ENCODE assay signal across 9 cellular contexts in the genomic region with DNA sequence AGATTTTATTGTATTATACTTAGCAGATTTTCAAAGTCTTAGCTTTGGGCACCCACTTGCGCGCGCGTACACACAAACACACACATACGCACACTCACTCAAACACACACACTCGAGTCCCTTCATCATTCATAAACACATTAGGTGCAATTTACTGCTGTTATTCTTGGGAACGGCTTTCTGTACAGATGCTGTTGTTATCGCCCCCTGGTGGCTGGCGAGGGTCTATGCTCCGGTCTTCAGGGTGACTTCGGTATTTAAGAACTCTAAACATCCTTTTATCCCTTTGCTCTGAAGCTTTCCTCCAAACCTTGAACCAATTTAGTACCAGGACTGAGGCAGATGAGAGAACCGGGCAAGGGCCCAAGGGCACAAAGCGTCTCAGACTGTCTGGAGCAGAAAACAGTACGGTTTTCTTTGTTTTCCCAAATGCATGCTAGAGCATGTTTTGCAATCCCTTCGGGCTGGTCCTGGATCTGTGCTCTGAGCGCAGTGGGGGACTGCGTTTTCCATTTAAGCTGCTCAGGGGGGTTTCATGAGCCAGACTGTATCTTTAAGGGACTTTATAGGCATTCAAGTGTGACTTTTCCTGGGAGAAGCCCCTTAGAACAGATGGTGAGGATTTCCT. TPM values are rescaled to one million over a fixed set of nuclear protein-coding genes. Genes with fewer than 3 reads are reported as not detected.
DNase-seq lines count a peak whose midpoint lies in the region; ATAC-seq and TF ChIP-seq lines count a peak whose summit lies in the region.
"Had no signal": no experiment of that assay in that cellular context is flagged by ENCODE, and none has a peak within 500 bp of the region (broad histone marks: within the 10 kb centered on the region; RNA-seq: fewer than 3 reads in every experiment).

No MANE protein-coding gene starts in this region.

- H3K4me1 Mint-ChIP-seq in activated T-cell treated with anti-CD3 and anti-CD28 coated beads, Interleukin-2, amount 50 U/mL, for 72 hours (ENCODE audit: low read depth), result peaks cover 13% of the 10 kb centered on the region
- peaks cover 36% of the 10 kb centered on the region for H3K4me1 Mint-ChIP-seq in osteocyte (ENCODE audit: unreplicated experiment)

- no peaks in the 10 kb centered on the region for H4K20me1 ChIP-seq in OCI-LY3 (ENCODE audit: insufficient read depth, low read length)

- no peaks in the 10 kb centered on the region for H3K79me2 ChIP-seq in OCI-LY3 (ENCODE audit: low read length)

- H3K9me3 Mint-ChIP-seq in activated T-cell treated with anti-CD3 and anti-CD28 coated beads, Interleukin-2, amount 50 U/mL, for 72 hours, result no peaks in the 10 kb centered on the region
- H3K9me3 Mint-ChIP-seq in osteocyte (ENCODE audit: unreplicated experiment), result no peaks in the 10 kb centered on the region
- H3K9me3 Mint-ChIP-seq: activated naive CD4-positive, alpha-beta T cell treated with anti-CD3 and anti-CD28 coated beads, Interleukin-2, amount 50 U/mL, for 72 hours had no signal

- no peak overlapping the region for H3K27ac ChIP-seq in OCI-LY3 (ENCODE audit: low read length)
- peak overlapping the region in 2 of 4 donors; percentile 89 to 90 for H3K27ac ChIP-seq in gastroesophageal sphincter
- no peak overlapping the region for H3K27ac ChIP-seq in aorta (ENCODE audit: low read depth in 1 of 2, low read length in 2 of 2)

- no peak overlapping the region for H3K4me2 ChIP-seq in OCI-LY3 (ENCODE audit: low read length)

- no peak overlapping the region for H2AFZ ChIP-seq in OCI-LY3 (ENCODE audit: low read depth, low read length)

- H3K4me1 ChIP-seq in OCI-LY3 (ENCODE audit: low read length) (no peaks in the 10 kb centered on the region), gastroesophageal sphincter (peaks cover 0 to 51% (median 6%) of the 10 kb centered on the region in 3 donors), aorta (ENCODE audit: control insufficient read depth in 1 of 2, insufficient read depth in 2 of 2, low read length in 2 of 2) (peaks cover 0 to 4% of the 10 kb centered on the region in 2 donors)

- peak; percentile 86 for ATAC-seq in GM19328 (IDR thresholded peaks at IDR 0.05; ENCODE audit: unreplicated experiment)
- ATAC-seq in activated T-cell treated with anti-CD3 and anti-CD28 coated beads, Interleukin-2, amount 50 U/mL, for 72 hours (replicated peaks in 1 of 2), result peak; percentile 48 to 50
- ATAC-seq in gastroesophageal sphincter, result peak; percentile 29
- ATAC-seq in aorta (ENCODE audit: low FRiP score), result peak; percentile 64

- no peak for TF ChIP-seq POLR2A in gastroesophageal sphincter (IDR thresholded peaks at IDR 0.05)

- H3K27me3 Mint-ChIP-seq in activated T-cell treated with anti-CD3 and anti-CD28 coated beads, Interleukin-2, amount 50 U/mL, for 72 hours (ENCODE audit: low read depth), result peaks cover 57% of the 10 kb centered on the region
- peaks cover 22% of the 10 kb centered on the region for H3K27me3 Mint-ChIP-seq in osteocyte (ENCODE audit: unreplicated experiment)

- intact Hi-C loops in aorta (cut with DNase I), result loop anchor here (2.0 to 10.0 kb wide), 7 partner anchors 242 to 620 kb away; partner anchors contain the start of gene SPDL1 (in 1 of the 2)

- TF ChIP-seq CTCF in OCI-LY3 (IDR thresholded peaks at IDR 0.05; ENCODE audit: low read depth, low read length) (peak; percentile 93), gastroesophageal sphincter (IDR thresholded peaks at IDR 0.05) (peak; percentile 89 to 95 (median 92)), osteocyte (IDR thresholded peaks at IDR 0.05) (peak; percentile 95)

- no peaks in the 10 kb centered on the region for H3K36me3 ChIP-seq in OCI-LY3 (replicated peaks; ENCODE audit: low read depth, low read length)
- no peaks in the 10 kb centered on the region for H3K36me3 ChIP-seq in gastroesophageal sphincter
- H3K36me3 ChIP-seq in aorta (ENCODE audit: control insufficient read depth in 1 of 2, insufficient read depth in 2 of 2, low read length in 1 of 2), result no peaks in the 10 kb centered on the region

- H3K27ac Mint-ChIP-seq in activated T-cell treated with anti-CD3 and anti-CD28 coated beads, Interleukin-2, amount 50 U/mL, for 72 hours, result no peak overlapping the region
- H3K27ac Mint-ChIP-seq in osteocyte (ENCODE audit: unreplicated experiment), result no peak overlapping the region
- H3K27ac Mint-ChIP-seq: activated naive CD4-positive, alpha-beta T cell treated with anti-CD3 and anti-CD28 coated beads, Interleukin-2, amount 50 U/mL, for 72 hours had no signal

- H3K36me3 Mint-ChIP-seq in activated T-cell treated with anti-CD3 and anti-CD28 coated beads, Interleukin-2, amount 50 U/mL, for 72 hours (ENCODE audit: insufficient read depth in 2 of 2), result peaks cover 0 to 3% of the 10 kb centered on the region in 2 donors
- peaks cover 3% of the 10 kb centered on the region for H3K36me3 Mint-ChIP-seq in osteocyte (ENCODE audit: unreplicated experiment)
- H3K36me3 Mint-ChIP-seq: activated naive CD4-positive, alpha-beta T cell treated with anti-CD3 and anti-CD28 coated beads, Interleukin-2, amount 50 U/mL, for 72 hours had no signal

- H3K9me3 ChIP-seq in OCI-LY3 (ENCODE audit: insufficient read depth, low read length) (no peaks in the 10 kb centered on the region), gastroesophageal sphincter (no peaks in the 10 kb centered on the region), aorta (ENCODE audit: control insufficient read depth, low read length) (no peaks in the 10 kb centered on the region)

- H3K27me3 ChIP-seq in OCI-LY3 (ENCODE audit: low read depth, low read length) (peaks cover 39% of the 10 kb centered on the region), gastroesophageal sphincter (peaks cover 32% of the 10 kb centered on the region), aorta (ENCODE audit: control insufficient read depth in 1 of 2, insufficient read depth in 2 of 2, low read length in 1 of 2) (peaks cover 0 to 1% of the 10 kb centered on the region in 2 donors)

- 10 to 16% methylated on average over 15 to 17 of the region's 17 CpGs for WGBS in gastroesophageal sphincter (ENCODE audit: low coverage in 1 of 2), 2 donors
- 9 to 10% methylated on average over 17 of the region's 17 CpGs for WGBS in aorta, 2 donors

- TF ChIP-seq EP300 in gastroesophageal sphincter (IDR thresholded peaks at IDR 0.05), result no peak

- no peak overlapping the region for H3K4me3 ChIP-seq in OCI-LY3 (ENCODE audit: low read length)
- no peak overlapping the region for H3K4me3 ChIP-seq in gastroesophageal sphincter
- H3K4me3 ChIP-seq in aorta (ENCODE audit: low read length in 2 of 2), result no peak overlapping the region

- DNase-seq in COR-L47 (lab: John Stamatoyannopoulos, UW), result peak; percentile 46
- peak; percentile 59 for DNase-seq in HK-2 (ENCODE audit: unreplicated experiment)
- peak; percentile 65 to 71 for DNase-seq in activated T-cell treated with anti-CD3 and anti-CD28 coated beads, Interleukin-2, amount 50 U/mL, for 72 hours
- peak; percentile 90 for DNase-seq in osteocyte (ENCODE audit: extremely low spot score, unreplicated experiment)
- peak; percentile 83 to 90 for DNase-seq in aorta

- H3K4me3 Mint-ChIP-seq in activated T-cell treated with anti-CD3 and anti-CD28 coated beads, Interleukin-2, amount 50 U/mL, for 72 hours, result peak overlapping the region in 1 of 2 donors; percentile 35
- H3K4me3 Mint-ChIP-seq in osteocyte (ENCODE audit: unreplicated experiment), result peak overlapping the region; percentile 7

- no peak overlapping the region for H3K9ac ChIP-seq in OCI-LY3 (ENCODE audit: low read length)

RNA-seq across cellular contexts. Expression of gene SLIT3, which starts 1.7 kb away (rescaled TPM):
- total RNA-seq in activated T-cell treated with anti-CD3 and anti-CD28 coated beads, Interleukin-2, amount 50 U/mL, for 72 hours, result 1 to 10 TPM; 1.7 to 3.1 TPM
- 10 to 100 TPM; 29.6 to 76.3 (median 31.1) TPM for total RNA-seq in gastroesophageal sphincter
- 31.8 and 40.2 TPM in 2 replicates for total RNA-seq in osteocyte
- 100 to 1,000 TPM in 1 of 2 donors, 10 to 100 TPM in 1; 85.0 to 108 TPM for total RNA-seq in aorta
- 10 to 100 TPM in 1 of 2 donors, 1 to 10 TPM in 1; 8.6 to 69.0 TPM for polyA plus RNA-seq in aorta

Comparison
In these comparisons a context has a peak if more than half of its experiments do, and no peak if none do; other contexts are left out.
1. ATAC-seq: peak in every context shown above with its lines; median percentile 86 in GM19328; 64 in aorta; 49 in activated T-cell treated with anti-CD3 and anti-CD28 coated beads, Interleukin-2, amount 50 U/mL, for 72 hours; 29 in gastroesophageal sphincter.